In genomic region chr6:14542670-14543366, GRCh38 we compare ENCODE assay signal across 8 cellular contexts.
DNase-seq lines count a peak whose midpoint lies in the region; ATAC-seq and TF ChIP-seq lines count a peak whose summit lies in the region.

No MANE protein-coding gene starts in this region.

- peaks cover 0 to 3% (median 3%) of the 10 kb centered on the region in 3 donors for H3K27me3 Mint-ChIP-seq in CD14-positive monocyte (ENCODE audit: low read depth in 3 of 3)
- peaks cover 2% of the 10 kb centered on the region for H3K27me3 Mint-ChIP-seq in chondrocyte (ENCODE audit: low read depth)

- TF ChIP-seq CTCF in CD14-positive monocyte (IDR thresholded peaks at IDR 0.05) (no peak), chondrocyte (IDR thresholded peaks at IDR 0.05) (no peak)

- peak; percentile 82 for ATAC-seq in GM21529 (IDR thresholded peaks at IDR 0.05; ENCODE audit: unreplicated experiment)
- ATAC-seq in GM21737 (IDR thresholded peaks at IDR 0.05; ENCODE audit: unreplicated experiment), result no peak

- no peaks in the 10 kb centered on the region for H3K36me3 Mint-ChIP-seq in CD14-positive monocyte
- no peaks in the 10 kb centered on the region for H3K36me3 Mint-ChIP-seq in chondrocyte (ENCODE audit: low read depth)

- intact Hi-C loops in CD14-positive monocyte (cut with micrococcal nuclease), result no loop called here

- no peaks in the 10 kb centered on the region for H3K4me1 Mint-ChIP-seq in CD14-positive monocyte
- peaks cover 15% of the 10 kb centered on the region for H3K4me1 Mint-ChIP-seq in chondrocyte (ENCODE audit: low read depth)

- H3K9me3 Mint-ChIP-seq in CD14-positive monocyte, result peaks cover 0 to 2% (median 0%) of the 10 kb centered on the region in 7 donors
- no peaks in the 10 kb centered on the region for H3K9me3 Mint-ChIP-seq in chondrocyte (ENCODE audit: low read depth)

- H3K27ac Mint-ChIP-seq in CD14-positive monocyte (no peak overlapping the region), chondrocyte (ENCODE audit: unreplicated experiment) (no peak overlapping the region)

- H3K4me3 Mint-ChIP-seq in CD14-positive monocyte (no peak overlapping the region), chondrocyte (ENCODE audit: unreplicated experiment) (no peak overlapping the region)

- DNase-seq in CD14-positive monocyte (ENCODE audit: low spot score) (peak; percentile 49), NCI-H69 (lab: John Stamatoyannopoulos, UW) (peak; percentile 84), astrocyte of the hippocampus (ENCODE audit: low read depth, low spot score) (peak; percentile 76), mucosa of gallbladder (ENCODE audit: low spot score) (no peak), chondrocyte (ENCODE audit: low spot score) (no peak)
- peak; percentile 88 for DNase-seq in stimulated activated CD4-positive, alpha-beta T cell treated with anti-CD3 and anti-CD28 coated beads, Interleukin-1b, Interleukin-23, amount 100 ng/mL, for 48 hours

Comparison
In these comparisons a context has a peak if more than half of its experiments do, and no peak if none do; other contexts are left out.
1. DNase-seq: peak in CD14-positive monocyte (single experiment), NCI-H69 (single experiment), astrocyte of the hippocampus (single experiment) and stimulated activated CD4-positive, alpha-beta T cell treated with anti-CD3 and anti-CD28 coated beads, Interleukin-1b, Interleukin-23, amount 100 ng/mL, for 48 hours (single experiment); none in mucosa of gallbladder (single experiment) and chondrocyte (single experiment).